In the genomic region with DNA sequence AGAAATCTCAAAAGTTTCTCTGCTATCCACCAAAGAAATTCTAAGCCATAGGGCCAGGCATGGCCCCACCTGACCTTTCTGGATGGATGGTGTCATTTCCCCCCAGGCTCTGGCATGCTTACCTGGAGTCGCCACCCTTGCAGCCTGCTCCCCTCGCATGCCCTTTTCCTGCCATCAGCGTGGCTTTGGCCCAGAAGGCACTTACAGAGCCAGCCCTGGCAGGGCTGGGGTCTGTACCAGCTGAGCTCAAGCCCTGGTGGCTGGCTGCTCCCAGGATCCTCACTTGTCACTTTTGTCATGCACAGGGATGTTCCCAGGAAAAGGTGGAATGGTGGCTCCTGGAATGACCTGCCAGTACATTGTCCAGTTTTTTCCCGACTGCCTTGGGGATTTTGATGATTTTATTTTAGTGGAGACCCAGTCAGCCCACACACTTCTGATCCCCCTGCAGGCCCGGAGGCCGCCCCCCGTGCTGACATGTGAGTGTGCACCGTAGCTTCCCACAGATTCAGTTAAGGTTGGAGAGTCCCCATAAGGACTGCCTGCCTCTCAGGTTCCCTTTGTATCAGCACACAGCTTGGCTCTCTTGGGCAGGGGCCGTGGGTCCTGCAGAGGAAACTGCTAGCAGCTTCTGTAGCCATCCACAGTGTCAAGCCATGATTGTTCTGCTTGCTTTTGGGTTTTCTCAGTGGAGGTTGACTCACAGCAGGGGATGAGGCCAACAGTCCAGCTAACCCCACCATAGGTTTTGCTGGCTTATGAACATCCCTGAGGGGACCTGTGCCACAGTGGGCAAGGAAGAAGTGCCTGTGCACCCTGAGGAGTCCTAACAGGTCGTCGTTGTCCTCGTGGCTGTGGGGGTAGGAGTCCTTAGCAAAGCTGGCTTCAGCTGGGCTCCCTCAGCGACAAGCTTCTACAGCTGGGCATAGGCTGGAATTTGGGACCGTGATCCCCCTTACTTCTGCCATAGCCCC, we compare ENCODE assay signal across 10 cellular contexts. TPM values are rescaled to one million over a fixed set of nuclear protein-coding genes. Genes with fewer than 3 reads are reported as not detected.
A peak's percentile ranks its signal among the peaks of the same experiment; 100 is the strongest.
DNase-seq lines count a peak whose midpoint lies in the region; ATAC-seq lines count a peak whose summit lies in the region.
"Had no signal": no experiment of that assay in that cellular context is flagged by ENCODE, and none has a peak within 500 bp of the region (broad histone marks: within the 10 kb centered on the region; RNA-seq: fewer than 3 reads in every experiment).

No MANE protein-coding gene starts in this region.

- peak; percentile 14 to 30 for ATAC-seq in activated T-cell treated with anti-CD3 and anti-CD28 coated beads, Interleukin-2, amount 50 U/mL, for 4 hours
- peak; percentile 52 for ATAC-seq in stimulated activated naive CD8-positive, alpha-beta T cell treated with anti-CD3 and anti-CD28 coated beads, Interleukin-15, amount 100 ng/mL, for 72 hours

- H3K36me3 Mint-ChIP-seq in activated T-cell treated with anti-CD3 and anti-CD28 coated beads, Interleukin-2, amount 50 U/mL, for 4 hours (ENCODE audit: insufficient read depth): peaks cover 2% of the 10 kb centered on the region
- peaks cover 4% of the 10 kb centered on the region for H3K36me3 Mint-ChIP-seq in T-helper 2 cell treated with Interferon-gamma antibody and Interleukin-4, amounts not matched to agents 5 μg/mL and 100 μg/mL, for 36 hours (ENCODE audit: low read depth)

- no peak for DNase-seq in activated T-cell treated with anti-CD3 and anti-CD28 coated beads, Interleukin-2, amount 50 U/mL, for 4 hours
- DNase-seq in activated T-cell treated with anti-CD3 and anti-CD28 coated beads, Interleukin-2, amount 50 U/mL, for 1 hour: no peak
- DNase-seq in T-helper 2 cell treated with Interferon-gamma antibody and Interleukin-4, amounts not matched to agents 5 μg/mL and 100 μg/mL, for 36 hours (ENCODE audit: low spot score): no peak
- DNase-seq in islet precursor cell: peak; percentile 58
- DNase-seq in stimulated activated naive CD8-positive, alpha-beta T cell treated with anti-CD3 and anti-CD28 coated beads, Interleukin-15, amount 100 ng/mL, for 72 hours: peak in 1 of 2 donors; percentile 19
- DNase-seq in GF-D8 (lab: John Stamatoyannopoulos, UW): no peak
- DNase-seq in activated CD4-positive, CD25-positive, alpha-beta regulatory T cell (lab: John Stamatoyannopoulos, UW): no peak
- no peak for DNase-seq in MV-4-11 (lab: John Stamatoyannopoulos, UW)
- DNase-seq: KG1 had no signal

- peaks cover 10% of the 10 kb centered on the region for H3K9me3 Mint-ChIP-seq in activated T-cell treated with anti-CD3 and anti-CD28 coated beads, Interleukin-2, amount 50 U/mL, for 4 hours
- H3K9me3 Mint-ChIP-seq in T-helper 2 cell treated with Interferon-gamma antibody and Interleukin-4, amounts not matched to agents 5 μg/mL and 100 μg/mL, for 36 hours: peaks cover 7% of the 10 kb centered on the region
- H3K9me3 Mint-ChIP-seq in stimulated activated naive CD8-positive, alpha-beta T cell treated with anti-CD3 and anti-CD28 coated beads, Interleukin-15, amount 100 ng/mL, for 72 hours: peaks cover 9 to 10% of the 10 kb centered on the region in 2 donors

- no peaks in the 10 kb centered on the region for H3K27me3 Mint-ChIP-seq in activated T-cell treated with anti-CD3 and anti-CD28 coated beads, Interleukin-2, amount 50 U/mL, for 4 hours (ENCODE audit: low read depth)
- peaks cover 3% of the 10 kb centered on the region for H3K27me3 Mint-ChIP-seq in T-helper 2 cell treated with Interferon-gamma antibody and Interleukin-4, amounts not matched to agents 5 μg/mL and 100 μg/mL, for 36 hours (ENCODE audit: low read depth)
- H3K27me3 Mint-ChIP-seq in stimulated activated naive CD8-positive, alpha-beta T cell treated with anti-CD3 and anti-CD28 coated beads, Interleukin-15, amount 100 ng/mL, for 72 hours: no peaks in the 10 kb centered on the region

- H3K4me3 Mint-ChIP-seq in activated T-cell treated with anti-CD3 and anti-CD28 coated beads, Interleukin-2, amount 50 U/mL, for 4 hours: no peak overlapping the region
- no peak overlapping the region for H3K4me3 Mint-ChIP-seq in T-helper 2 cell treated with Interferon-gamma antibody and Interleukin-4, amounts not matched to agents 5 μg/mL and 100 μg/mL, for 36 hours
- H3K4me3 Mint-ChIP-seq in stimulated activated naive CD8-positive, alpha-beta T cell treated with anti-CD3 and anti-CD28 coated beads, Interleukin-15, amount 100 ng/mL, for 72 hours: no peak overlapping the region

- H3K4me1 Mint-ChIP-seq in activated T-cell treated with anti-CD3 and anti-CD28 coated beads, Interleukin-2, amount 50 U/mL, for 4 hours (ENCODE audit: low read depth): no peaks in the 10 kb centered on the region
- H3K4me1 Mint-ChIP-seq in T-helper 2 cell treated with Interferon-gamma antibody and Interleukin-4, amounts not matched to agents 5 μg/mL and 100 μg/mL, for 36 hours (ENCODE audit: low read depth): peaks cover 2% of the 10 kb centered on the region
- H3K4me1 Mint-ChIP-seq in stimulated activated naive CD8-positive, alpha-beta T cell treated with anti-CD3 and anti-CD28 coated beads, Interleukin-15, amount 100 ng/mL, for 72 hours: peaks cover 10% of the 10 kb centered on the region

- H3K27ac Mint-ChIP-seq in T-helper 2 cell treated with Interferon-gamma antibody and Interleukin-4, amounts not matched to agents 5 μg/mL and 100 μg/mL, for 36 hours: peak overlapping the region; percentile 15
- H3K27ac Mint-ChIP-seq in stimulated activated naive CD8-positive, alpha-beta T cell treated with anti-CD3 and anti-CD28 coated beads, Interleukin-15, amount 100 ng/mL, for 72 hours: peak overlapping the region in 1 of 2 donors; percentile 6

RNA-seq across cellular contexts. Expression of a gene that starts 46.2 kb away (rescaled TPM):
- total RNA-seq in activated T-cell treated with anti-CD3 and anti-CD28 coated beads, Interleukin-2, amount 50 U/mL, for 4 hours: under 1 TPM; 0.05 to 0.16 (median 0.08) TPM
- total RNA-seq: G401 had no signal

RNA-seq across cellular contexts. Expression of a gene that starts 51.7 kb away (rescaled TPM):
- 10 to 100 TPM; 49.6 to 62.0 (median 60.0) TPM for total RNA-seq in activated T-cell treated with anti-CD3 and anti-CD28 coated beads, Interleukin-2, amount 50 U/mL, for 4 hours

RNA-seq across cellular contexts. Expression of a gene that starts 53.2 kb away (rescaled TPM):
- 10 to 100 TPM; 35.7 to 45.1 (median 37.7) TPM for total RNA-seq in activated T-cell treated with anti-CD3 and anti-CD28 coated beads, Interleukin-2, amount 50 U/mL, for 4 hours
- total RNA-seq: G401 had no signal

RNA-seq across cellular contexts. Expression of a gene that starts 55.8 kb away (rescaled TPM):
- 1 to 10 TPM; 1.8 to 3.4 (median 1.9) TPM for total RNA-seq in activated T-cell treated with anti-CD3 and anti-CD28 coated beads, Interleukin-2, amount 50 U/mL, for 4 hours
